In the genomic region with DNA sequence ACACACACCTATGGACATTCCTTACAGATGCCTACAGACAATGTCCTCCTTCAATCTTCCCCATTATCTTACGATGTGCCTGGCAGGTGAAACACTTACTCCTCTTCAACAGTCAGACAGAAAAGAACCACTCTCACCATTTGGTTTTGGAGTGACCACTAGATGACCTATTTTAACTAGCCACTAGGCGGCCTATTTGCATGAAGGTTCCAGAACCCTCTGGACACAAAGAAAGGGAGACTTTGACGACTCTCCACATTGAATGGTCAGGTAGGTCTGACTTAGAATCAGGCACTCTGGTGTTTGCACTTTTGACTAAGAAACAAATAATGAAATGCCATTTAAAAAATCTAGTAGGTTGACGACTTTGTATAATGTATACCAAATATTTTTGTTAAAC, we compare ENCODE assay signal across 14 cellular contexts. TPM values are rescaled to one million over a fixed set of nuclear protein-coding genes. Genes with fewer than 3 reads are reported as not detected.
A peak's percentile ranks its signal among the peaks of the same experiment; 100 is the strongest.
DNase-seq lines count a peak whose midpoint lies in the region; ATAC-seq and TF ChIP-seq lines count a peak whose summit lies in the region.
"Had no signal": no experiment of that assay in that cellular context is flagged by ENCODE, and none has a peak within 500 bp of the region (broad histone marks: within the 10 kb centered on the region; RNA-seq: fewer than 3 reads in every experiment).

No MANE protein-coding gene starts in this region.

- peaks cover 2% of the 10 kb centered on the region for H3K4me1 ChIP-seq in ovary (ENCODE audit: insufficient read depth)

- WGBS in ovary, 3 donors = 69 to 77% (median 74%) methylated on average over 4 of the region's 4 CpGs

- TF ChIP-seq CTCF in AG09319 (IDR thresholded peaks at IDR 0.05; ENCODE audit: low read depth, low read length) (peak; percentile 30), astrocyte of the cerebellum (IDR thresholded peaks at IDR 0.05; ENCODE audit: low read depth, low read length, missing control alignments) (peak; percentile 41), ovary (IDR thresholded peaks at IDR 0.05) (no peak)

- H3K4me3 ChIP-seq in astrocyte of the cerebellum (ENCODE audit: low read depth, low read length) = no peak overlapping the region
- no peak overlapping the region for H3K4me3 ChIP-seq in ovary

- no peaks in the 10 kb centered on the region for H3K36me3 ChIP-seq in ovary

- intact Hi-C loops in ovary (cut with DNase I) = loop anchor here in 1 of 4 donors (10.0 kb wide), 1 partner anchor 147 kb away; the partner anchor contains the start of gene SOD2

- TF ChIP-seq POLR2A in ovary (IDR thresholded peaks at IDR 0.05) = no peak

- peak; percentile 86 for ATAC-seq in left lobe of liver
- no peak for ATAC-seq in esophagus mucosa
- no peak for ATAC-seq in GM19035 (IDR thresholded peaks at IDR 0.05; ENCODE audit: unreplicated experiment)
- ATAC-seq: Right ventricle myocardium inferior had no signal

- H3K27me3 ChIP-seq in ovary = no peaks in the 10 kb centered on the region

- H3K27ac ChIP-seq in ovary = no peak overlapping the region

- in situ Hi-C loops in astrocyte of the cerebellum (cut with HindIII; ENCODE audit: low sequenced_read_pairs) = no loop called here

- DNase-seq in AG09319 (ENCODE audit: extremely low read depth, low read depth) (no peak), HT-29 (ENCODE audit: low spot score) (peak; percentile 54), astrocyte of the cerebellum (ENCODE audit: low read depth) (no peak), left lobe of liver (ENCODE audit: low spot score) (peak; percentile 38), ovary (no peak), NCI-H2171 (lab: John Stamatoyannopoulos, UW) (no peak)
- DNase-seq: activated CD4-positive, alpha-beta T cell treated with anti-CD3 and anti-CD28 coated beads, Interleukin-2, amount 10 ng/mL, durations not matched to agents 7 days and 5 days; activated naive CD8-positive, alpha-beta T cell treated with anti-CD3 and anti-CD28 coated beads, Interleukin-2, amount 10 ng/mL, durations not matched to agents 7 days and 5 days; Calu3; stimulated activated CD4-positive, alpha-beta T cell treated with anti-CD3 and anti-CD28 coated beads, Interleukin-1b, Interleukin-23, amount 100 ng/mL, for 48 hours had no signal

- H3K9me3 ChIP-seq in ovary = no peaks in the 10 kb centered on the region

- no peak for TF ChIP-seq EP300 in ovary (IDR thresholded peaks at IDR 0.05)

RNA-seq across cellular contexts. Expression of gene PNLDC1, which starts 42.0 kb away (rescaled TPM):
- total RNA-seq in HT-29 (2014; rRNA removed; shearing (Covaris generic)) = not detected in 2 replicates
- total RNA-seq in left lobe of liver (0.23 TPM), esophagus mucosa (not detected), ovary (under 1 TPM in 4 of 7 donors, not detected in 3; 0.20 to 0.57 (median 0.37) TPM)
- 1 to 10 TPM; 1.1 to 1.2 TPM for polyA plus RNA-seq in ovary

RNA-seq across cellular contexts. Expression of gene MAS1, which starts 48.8 kb away (rescaled TPM):
- not detected in 2 replicates for total RNA-seq in HT-29 (2014; rRNA removed; shearing (Covaris generic))
- total RNA-seq in left lobe of liver = not detected
- total RNA-seq in esophagus mucosa = not detected
- under 1 TPM in 6 of 7 donors, not detected in 1; 0.08 to 0.38 (median 0.10) TPM for total RNA-seq in ovary
- polyA plus RNA-seq in ovary = under 1 TPM; 0.04 to 0.32 TPM
- total RNA-seq: activated CD4-positive, alpha-beta T cell treated with anti-CD3 and anti-CD28 coated beads, Interleukin-2, amount 10 ng/mL, durations not matched to agents 7 days and 5 days; activated naive CD8-positive, alpha-beta T cell treated with anti-CD3 and anti-CD28 coated beads, Interleukin-2, amount 10 ng/mL, durations not matched to agents 7 days and 5 days; Calu3; Right ventricle myocardium inferior; subcutaneous adipose tissue had no signal

RNA-seq across cellular contexts. Expression of gene MRPL18, which starts 51.8 kb away (rescaled TPM):
- total RNA-seq in HT-29 (2014; rRNA removed; shearing (Covaris generic)) = 98.4 and 101 TPM in 2 replicates
- total RNA-seq in left lobe of liver = 28.8 TPM
- 53.9 TPM for total RNA-seq in esophagus mucosa
- 10 to 100 TPM; 51.0 to 98.7 (median 54.0) TPM for total RNA-seq in ovary
- polyA plus RNA-seq in ovary = 100 to 1,000 TPM in 1 of 2 donors, 10 to 100 TPM in 1; 67.9 to 112 TPM

RNA-seq across cellular contexts. Expression of gene TCP1, which starts 52.6 kb away (rescaled TPM):
- 382 and 401 TPM in 2 replicates for total RNA-seq in HT-29 (2014; rRNA removed; shearing (Covaris generic))
- total RNA-seq in left lobe of liver (58.1 TPM), esophagus mucosa (120 TPM), ovary (100 to 1,000 TPM in 6 of 7 donors, 10 to 100 TPM in 1; 83.5 to 189 (median 162) TPM)
- 100 to 1,000 TPM; 108 to 237 TPM for polyA plus RNA-seq in ovary

Comparison
In these comparisons a context has a peak if more than half of its experiments do, and no peak if none do; other contexts are left out.
1. DNase-seq: peak in HT-29 (single experiment) and left lobe of liver (single experiment); none in AG09319 (single experiment), astrocyte of the cerebellum (single experiment), ovary (0 of 5) and NCI-H2171 (single experiment).
2. CTCF ChIP-seq: peak in AG09319 (single experiment) and astrocyte of the cerebellum (single experiment); none in ovary (0 of 3).